ENCODE assay signal across 10 cellular contexts in the genomic region with DNA sequence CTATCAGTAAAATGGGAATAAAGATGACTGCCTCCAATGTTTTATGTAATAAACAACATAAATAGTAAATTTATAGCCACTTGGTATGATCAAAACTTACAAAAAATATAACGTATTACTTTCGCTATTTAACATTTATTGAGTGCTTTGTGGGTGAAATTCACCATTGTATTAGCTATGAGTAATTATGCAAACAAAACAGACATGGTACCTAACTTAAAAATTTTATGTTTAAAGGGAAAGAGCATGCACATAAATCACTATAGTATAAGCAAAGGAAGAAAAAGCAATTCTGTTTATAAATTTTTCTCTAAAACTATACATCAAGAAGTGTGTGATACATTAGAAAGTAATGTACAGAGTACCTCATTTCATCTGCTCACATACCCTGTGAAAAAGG.
"Had no signal": no experiment of that assay in that cellular context is flagged by ENCODE, and none has a peak within 500 bp of the region (broad histone marks: within the 10 kb centered on the region; RNA-seq: fewer than 3 reads in every experiment).

No MANE protein-coding gene starts in this region.

- H3K4me1 ChIP-seq: HAP-1 had no signal

- H3K9me3 ChIP-seq: HAP-1 had no signal

- H3K9me3 Mint-ChIP-seq: IgD-negative memory B cell had no signal

- H3K9ac ChIP-seq: GM23248 had no signal

- ATAC-seq: HCT116, HepG2 had no signal

- H3K4me3 ChIP-seq: GM23248, HAP-1 had no signal

- H3K27ac ChIP-seq: GM23248, HL-60 had no signal

- H3K36me3 Mint-ChIP-seq: IgD-negative memory B cell had no signal

- H3K27me3 Mint-ChIP-seq: IgD-negative memory B cell had no signal

- FAIRE-seq: HepG2 had no signal

- H2AFZ ChIP-seq: GM23248 had no signal

- H3K4me3 Mint-ChIP-seq: HFFc6, IgD-negative memory B cell had no signal

- H3K4me1 Mint-ChIP-seq: IgD-negative memory B cell had no signal

- DNase-seq: GM23248, GOT3, H7, HFFc6, KBM-7 had no signal

- H3K36me3 ChIP-seq: HAP-1 had no signal
